Comparison of ENCODE assay signal across 8 cellular contexts in genomic region chr17:82235775-82236141, GRCh38. TPM values are rescaled to one million over a fixed set of nuclear protein-coding genes. Genes with fewer than 3 reads are reported as not detected.
DNase-seq lines count a peak whose midpoint lies in the region; ATAC-seq and TF ChIP-seq lines count a peak whose summit lies in the region.

No MANE protein-coding gene starts in this region.

- peaks cover 97% of the 10 kb centered on the region for H4K20me1 ChIP-seq in BLaER1

- TF ChIP-seq CTCF in HL-60 (IDR thresholded peaks at IDR 0.05; ENCODE audit: insufficient read depth, low read length) (no peak), colonic mucosa (IDR thresholded peaks at IDR 0.05) (no peak), prostate gland (IDR thresholded peaks at IDR 0.05) (no peak)

- intact Hi-C loops in colonic mucosa (cut with DNase I) (loop anchor here (2.0 kb wide), 1 partner anchor 85 kb away; no protein-coding TSS in a partner anchor), prostate gland (cut with DNase I) (loop anchor here (10.0 kb wide), 1 partner anchor 59 kb away; no protein-coding TSS in a partner anchor)
- intact Hi-C loops in activated T-helper 2 cell treated with anti-CD3 and anti-CD28 coated beads, Interferon-gamma antibody, Interleukin-2, Interleukin-4, amounts not matched to agents 10 μg/mL and 5 μg/mL and 100 μg/mL, durations not matched to agents 14 hours and 24 hours and 36 hours (cut with micrococcal nuclease): loop anchor here (10.0 kb wide), 2 partner anchors 179 to 211 kb away; partner anchors contain the start of genes CENPX, HEXD, LRRC45 and OGFOD3

- H3K27ac Mint-ChIP-seq in activated T-helper 2 cell treated with anti-CD3 and anti-CD28 coated beads, Interferon-gamma antibody, Interleukin-2, Interleukin-4, amounts not matched to agents 10 μg/mL and 5 μg/mL and 100 μg/mL, durations not matched to agents 14 hours and 24 hours and 36 hours: no peak overlapping the region

- H3K36me3 ChIP-seq in BLaER1 (peaks cover 33% of the 10 kb centered on the region), colonic mucosa (peaks cover 9% of the 10 kb centered on the region), prostate gland (no peaks in the 10 kb centered on the region)

- peaks cover 20% of the 10 kb centered on the region for H3K4me1 Mint-ChIP-seq in activated T-helper 2 cell treated with anti-CD3 and anti-CD28 coated beads, Interferon-gamma antibody, Interleukin-2, Interleukin-4, amounts not matched to agents 10 μg/mL and 5 μg/mL and 100 μg/mL, durations not matched to agents 14 hours and 24 hours and 36 hours (ENCODE audit: low read depth)

- peak; percentile 13 for TF ChIP-seq POLR2A in prostate gland (IDR thresholded peaks at IDR 0.05)

- H3K4me3 ChIP-seq in BLaER1 (peak overlapping the region; percentile 47; the same call in 1 of the 2 replicates), HL-60 (replicated peaks; ENCODE audit: insufficient read depth, low read length) (peak overlapping the region; percentile 13; the same call in 1 of the 2 replicates), colonic mucosa (no peak overlapping the region), prostate gland (no peak overlapping the region)

- ATAC-seq in HG03039 (IDR thresholded peaks at IDR 0.05; ENCODE audit: unreplicated experiment): no peak

- 67% methylated on average over 12 of the region's 15 CpGs for WGBS in prostate gland

- H3K4me3 Mint-ChIP-seq in activated T-helper 2 cell treated with anti-CD3 and anti-CD28 coated beads, Interferon-gamma antibody, Interleukin-2, Interleukin-4, amounts not matched to agents 10 μg/mL and 5 μg/mL and 100 μg/mL, durations not matched to agents 14 hours and 24 hours and 36 hours (ENCODE audit: low read depth): no peak overlapping the region

- peaks cover 31% of the 10 kb centered on the region for H3K36me3 Mint-ChIP-seq in activated T-helper 2 cell treated with anti-CD3 and anti-CD28 coated beads, Interferon-gamma antibody, Interleukin-2, Interleukin-4, amounts not matched to agents 10 μg/mL and 5 μg/mL and 100 μg/mL, durations not matched to agents 14 hours and 24 hours and 36 hours (ENCODE audit: low read depth)

- H3K27me3 Mint-ChIP-seq in activated T-helper 2 cell treated with anti-CD3 and anti-CD28 coated beads, Interferon-gamma antibody, Interleukin-2, Interleukin-4, amounts not matched to agents 10 μg/mL and 5 μg/mL and 100 μg/mL, durations not matched to agents 14 hours and 24 hours and 36 hours (ENCODE audit: low read depth): no peaks in the 10 kb centered on the region

- H3K9ac ChIP-seq in BLaER1: peak overlapping the region; percentile 56; the same call in 1 of the 2 replicates
- H3K9ac ChIP-seq in colonic mucosa (ENCODE audit: low read depth in 2 of 2, low read length in 2 of 2): peak overlapping the region in 1 of 2 donors; percentile 26

- peak overlapping the region; percentile 99 for H3K4me2 ChIP-seq in BLaER1

- H3K9me3 ChIP-seq in BLaER1 (no peaks in the 10 kb centered on the region), colonic mucosa (no peaks in the 10 kb centered on the region), prostate gland (no peaks in the 10 kb centered on the region)

- no peaks in the 10 kb centered on the region for H3K9me3 Mint-ChIP-seq in activated T-helper 2 cell treated with anti-CD3 and anti-CD28 coated beads, Interferon-gamma antibody, Interleukin-2, Interleukin-4, amounts not matched to agents 10 μg/mL and 5 μg/mL and 100 μg/mL, durations not matched to agents 14 hours and 24 hours and 36 hours

- DNase-seq in HL-60 (ENCODE audit: low read depth in 1 of 2, low spot score in 1 of 2) (peak; percentile 78 to 79), colonic mucosa (peak; percentile 45), prostate gland (ENCODE audit: low spot score) (no peak), OCI-M1 (lab: John Stamatoyannopoulos, UW) (no peak), iPS-NIHi11 (ENCODE audit: low spot score) (no peak)
- DNase-seq in activated T-helper 2 cell treated with anti-CD3 and anti-CD28 coated beads, Interferon-gamma antibody, Interleukin-2, Interleukin-4, amounts not matched to agents 10 μg/mL and 5 μg/mL and 100 μg/mL, durations not matched to agents 14 hours and 24 hours and 36 hours (ENCODE audit: low spot score): no peak

- H3K27me3 ChIP-seq in BLaER1 (no peaks in the 10 kb centered on the region; the same call in 1 of the 2 replicates), HL-60 (ENCODE audit: insufficient read depth, poor library complexity, severe bottlenecking) (no peaks in the 10 kb centered on the region), colonic mucosa (no peaks in the 10 kb centered on the region), prostate gland (replicated peaks; ENCODE audit: insufficient read depth) (no peaks in the 10 kb centered on the region)

- H3K4me1 ChIP-seq in BLaER1: peaks cover 99% of the 10 kb centered on the region
- peaks cover 47% of the 10 kb centered on the region for H3K4me1 ChIP-seq in colonic mucosa
- peaks cover 43% of the 10 kb centered on the region for H3K4me1 ChIP-seq in prostate gland (replicated peaks)

- peak overlapping the region; percentile 75; the same call in 1 of the 2 replicates for H3K27ac ChIP-seq in BLaER1
- peak overlapping the region; percentile 91 for H3K27ac ChIP-seq in HL-60 (replicated peaks)
- H3K27ac ChIP-seq in colonic mucosa: no peak overlapping the region
- H3K27ac ChIP-seq in prostate gland: peak overlapping the region; percentile 21 to 33

RNA-seq across cellular contexts. Expression of gene SLC16A3, which starts 6.9 kb away (rescaled TPM):
- total RNA-seq in colonic mucosa (100 to 1,000 TPM; 148 to 298 TPM), prostate gland (10 to 100 TPM in 1 of 2 donors, 1 to 10 TPM in 1; 5.0 to 69.2 TPM)
- 187 and 200 TPM in 2 replicates for total RNA-seq in activated T-helper 2 cell treated with anti-CD3 and anti-CD28 coated beads, Interferon-gamma antibody, Interleukin-2, Interleukin-4, amounts not matched to agents 10 μg/mL and 5 μg/mL and 100 μg/mL, durations not matched to agents 14 hours and 24 hours and 36 hours

RNA-seq across cellular contexts. Expression of gene CCDC57, which starts 23.1 kb away (rescaled TPM):
- total RNA-seq in colonic mucosa: 10 to 100 TPM; 24.5 to 46.1 TPM
- total RNA-seq in prostate gland: 10 to 100 TPM; 57.6 to 62.8 TPM
- 51.7 and 53.1 TPM in 2 replicates for total RNA-seq in activated T-helper 2 cell treated with anti-CD3 and anti-CD28 coated beads, Interferon-gamma antibody, Interleukin-2, Interleukin-4, amounts not matched to agents 10 μg/mL and 5 μg/mL and 100 μg/mL, durations not matched to agents 14 hours and 24 hours and 36 hours

RNA-seq across cellular contexts. Expression of gene CSNK1D, which starts 37.7 kb away (rescaled TPM):
- total RNA-seq in colonic mucosa: 100 to 1,000 TPM; 136 to 138 TPM
- total RNA-seq in prostate gland: 100 to 1,000 TPM in 1 of 2 donors, 10 to 100 TPM in 1; 80.3 to 155 TPM
- total RNA-seq in activated T-helper 2 cell treated with anti-CD3 and anti-CD28 coated beads, Interferon-gamma antibody, Interleukin-2, Interleukin-4, amounts not matched to agents 10 μg/mL and 5 μg/mL and 100 μg/mL, durations not matched to agents 14 hours and 24 hours and 36 hours: 139 and 151 TPM in 2 replicates

Comparison
In these comparisons a context has a peak if more than half of its experiments do, and no peak if none do; other contexts are left out.
1. H3K4me3 ChIP-seq: peak in BLaER1 (single experiment) and HL-60 (single experiment); none in colonic mucosa (single experiment) and prostate gland (0 of 2).
2. DNase-seq: peak in HL-60 (2 of 2) and colonic mucosa (single experiment); none in prostate gland (single experiment), activated T-helper 2 cell treated with anti-CD3 and anti-CD28 coated beads, Interferon-gamma antibody, Interleukin-2, Interleukin-4, amounts not matched to agents 10 μg/mL and 5 μg/mL and 100 μg/mL, durations not matched to agents 14 hours and 24 hours and 36 hours (single experiment), OCI-M1 (single experiment) and iPS-NIHi11 (single experiment).